Comparison of ENCODE assay signal across 14 cellular contexts in genomic region chr4:7324651-7325121, GRCh38.
A peak's percentile ranks its signal among the peaks of the same experiment; 100 is the strongest.
DNase-seq lines count a peak whose midpoint lies in the region; ATAC-seq lines count a peak whose summit lies in the region.
"Had no signal": no experiment of that assay in that cellular context is flagged by ENCODE, and none has a peak within 500 bp of the region (broad histone marks: within the 10 kb centered on the region; RNA-seq: fewer than 3 reads in every experiment).

No MANE protein-coding gene starts in this region.

- ATAC-seq in GM18867 (IDR thresholded peaks at IDR 0.05; ENCODE audit: unreplicated experiment), result peak; percentile 63
- ATAC-seq in stimulated activated memory B cell treated with anti-CD40 and anti-IgM and Interleukin-4, amounts not matched to agents 10 μg/mL and 1 μg/mL and 100 μg/mL, for 72 hours, result no peak
- ATAC-seq: activated CD4-positive, CD25-positive, alpha-beta regulatory T cell treated with anti-CD3 and anti-CD28 coated beads, Interleukin-2, amount 50 U/mL, for 24 hours; psoas muscle had no signal

- no peaks in the 10 kb centered on the region for H3K36me3 Mint-ChIP-seq in stimulated activated memory B cell treated with anti-CD40 and anti-IgM and Interleukin-4, amounts not matched to agents 10 μg/mL and 1 μg/mL and 100 μg/mL, for 72 hours

- H3K27me3 Mint-ChIP-seq in stimulated activated memory B cell treated with anti-CD40 and anti-IgM and Interleukin-4, amounts not matched to agents 10 μg/mL and 1 μg/mL and 100 μg/mL, for 72 hours, result peaks cover 9% of the 10 kb centered on the region

- peak; percentile 44 for DNase-seq in NCI-H146 (lab: John Stamatoyannopoulos, UW)
- DNase-seq in NCI-H146 treated with DMSO at 0.1 percent for 48 hours (lab: John Stamatoyannopoulos, UW; ENCODE audit: unreplicated experiment), result no peak
- DNase-seq in activated CD8-positive, alpha-beta memory T cell treated with anti-CD3 and anti-CD28 coated beads, Interleukin-2, amount 50 U/mL, for 4 hours, result peak; percentile 19
- DNase-seq in nucleus accumbens (lab: John Stamatoyannopoulos, UW), result peak in 32 of 56 donors; percentile 30 to 81 (median 64)
- DNase-seq in activated effector memory CD4-positive, alpha-beta T cell treated with Interleukin-2 at 50 U/mL for 16 hours, result no peak
- no peak for DNase-seq in SK-N-DZ (ENCODE audit: low spot score)
- DNase-seq: activated naive CD4-positive, alpha-beta T cell treated with anti-CD3 and anti-CD28 coated beads, Interleukin-2, amount 50 U/mL, for 16 hours; Calu3; esophagus squamous epithelium; stimulated activated CD4-positive, alpha-beta T cell treated with anti-CD3 and anti-CD28 coated beads, Interleukin-4, amount 100 ng/mL, for 4 hours had no signal

- peaks cover 6% of the 10 kb centered on the region for H3K9me3 Mint-ChIP-seq in stimulated activated memory B cell treated with anti-CD40 and anti-IgM and Interleukin-4, amounts not matched to agents 10 μg/mL and 1 μg/mL and 100 μg/mL, for 72 hours

- H3K4me3 Mint-ChIP-seq in stimulated activated memory B cell treated with anti-CD40 and anti-IgM and Interleukin-4, amounts not matched to agents 10 μg/mL and 1 μg/mL and 100 μg/mL, for 72 hours, result no peak overlapping the region

- H3K27ac Mint-ChIP-seq in stimulated activated memory B cell treated with anti-CD40 and anti-IgM and Interleukin-4, amounts not matched to agents 10 μg/mL and 1 μg/mL and 100 μg/mL, for 72 hours, result no peak overlapping the region

- H3K4me1 Mint-ChIP-seq in stimulated activated memory B cell treated with anti-CD40 and anti-IgM and Interleukin-4, amounts not matched to agents 10 μg/mL and 1 μg/mL and 100 μg/mL, for 72 hours, result no peaks in the 10 kb centered on the region

Comparison
In these comparisons a context has a peak if more than half of its experiments do, and no peak if none do; other contexts are left out.
1. DNase-seq: peak in NCI-H146 (single experiment), activated CD8-positive, alpha-beta memory T cell treated with anti-CD3 and anti-CD28 coated beads, Interleukin-2, amount 50 U/mL, for 4 hours (single experiment) and nucleus accumbens (32 of 56); none in NCI-H146 treated with DMSO at 0.1 percent for 48 hours (single experiment), activated effector memory CD4-positive, alpha-beta T cell treated with Interleukin-2 at 50 U/mL for 16 hours (single experiment) and SK-N-DZ (single experiment).